In the genomic region with DNA sequence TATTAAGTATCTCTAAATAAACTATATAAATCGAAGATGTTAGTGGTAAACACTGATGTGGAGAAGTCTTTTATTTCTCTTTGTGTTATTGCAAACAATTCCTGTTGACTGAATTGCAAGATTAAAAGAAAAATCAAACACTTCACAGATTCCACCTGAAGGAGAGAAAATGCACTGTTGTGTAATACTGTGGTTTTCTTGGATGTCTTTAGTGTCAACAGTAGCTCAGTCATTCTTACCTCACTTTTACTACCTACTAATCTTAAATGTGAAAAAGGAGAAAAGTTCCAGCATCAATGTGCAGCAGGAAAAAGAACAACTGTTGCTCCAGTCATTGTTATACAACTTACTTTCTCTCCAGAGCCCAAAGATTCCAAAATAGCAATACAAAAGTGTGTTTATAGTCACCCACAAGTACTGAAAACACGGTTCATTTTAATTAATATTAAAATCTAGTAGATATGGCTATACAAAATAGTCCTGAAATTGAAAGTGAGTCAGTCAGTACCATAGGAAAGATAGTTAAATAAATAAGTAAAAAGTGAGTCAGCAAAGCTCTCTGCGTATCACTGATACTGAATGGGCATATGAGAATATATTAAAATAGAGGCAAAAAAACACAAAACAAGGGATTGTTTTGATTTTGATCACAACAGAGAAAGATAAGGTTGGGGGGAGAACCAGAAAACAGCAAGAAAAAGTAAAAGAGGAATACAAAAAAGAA, we compare ENCODE assay signal across 17 cellular contexts.
DNase-seq lines count a peak whose midpoint lies in the region; ATAC-seq and TF ChIP-seq lines count a peak whose summit lies in the region.
"Had no signal": no experiment of that assay in that cellular context is flagged by ENCODE, and none has a peak within 500 bp of the region (broad histone marks: within the 10 kb centered on the region; RNA-seq: fewer than 3 reads in every experiment).

No MANE protein-coding gene starts in this region.

- H3K79me2 ChIP-seq in ACC112 (ENCODE audit: control insufficient read depth, insufficient read depth, low read length, unreplicated experiment) (no peaks in the 10 kb centered on the region), OCI-LY7 (ENCODE audit: insufficient read depth, low read depth, low read length) (no peaks in the 10 kb centered on the region)

- H4K20me1 ChIP-seq in OCI-LY7 (ENCODE audit: insufficient read depth, low read length), result no peaks in the 10 kb centered on the region

- no peaks in the 10 kb centered on the region for H3K9me2 ChIP-seq in OCI-LY7 (ENCODE audit: insufficient read depth, low read length)

- no peak overlapping the region for H3K4me3 Mint-ChIP-seq in activated naive CD8-positive, alpha-beta T cell treated with anti-CD3 and anti-CD28 coated beads, Interleukin-2, amount 50 U/mL, for 24 hours

- peak overlapping the region; percentile 55 for H3K27ac ChIP-seq in ACC112 (ENCODE audit: low read depth, low read length)
- H3K27ac ChIP-seq in OCI-LY7 (ENCODE audit: low read depth, low read length, poor library complexity, severe bottlenecking), result no peak overlapping the region
- H3K27ac ChIP-seq in WERI-Rb-1, result no peak overlapping the region
- H3K27ac ChIP-seq: heart right ventricle, RWPE1 had no signal

- H3K27ac Mint-ChIP-seq in activated naive CD8-positive, alpha-beta T cell treated with anti-CD3 and anti-CD28 coated beads, Interleukin-2, amount 50 U/mL, for 24 hours, result peak overlapping the region; percentile 25

- H3K27me3 ChIP-seq in ACC112 (ENCODE audit: insufficient read depth, low read length) (no peaks in the 10 kb centered on the region), WERI-Rb-1 (ENCODE audit: insufficient read depth, low read depth, severe bottlenecking) (no peaks in the 10 kb centered on the region)
- H3K27me3 ChIP-seq: heart right ventricle had no signal

- H3K36me3 ChIP-seq in ACC112 (ENCODE audit: insufficient read depth, low read length) (peaks cover 9% of the 10 kb centered on the region; the same call in 1 of the 2 replicates), OCI-LY7 (ENCODE audit: insufficient read depth, low read length) (peaks cover 86% of the 10 kb centered on the region), WERI-Rb-1 (peaks cover 66% of the 10 kb centered on the region)

- CTCF ChIA-PET in OCI-LY7 (lab: Charles Lee; ENCODE audit: unreplicated experiment), result no interaction called here

- H3K4me3 ChIP-seq in ACC112 (ENCODE audit: low read depth, low read length) (0 out of 2 replicates have a peak overlapping the region, but pooled peaks have one; percentile 23), fibroblast of the aortic adventitia (ENCODE audit: low read depth, low read length) (no peak overlapping the region), OCI-LY7 (ENCODE audit: low read depth, low read length, poor library complexity, severe bottlenecking) (no peak overlapping the region), WERI-Rb-1 (ENCODE audit: low read depth, low read length) (no peak overlapping the region)
- H3K4me3 ChIP-seq: heart right ventricle had no signal

- H2AFZ ChIP-seq in ACC112 (ENCODE audit: low read length, unreplicated experiment) (no peak overlapping the region), OCI-LY7 (ENCODE audit: low read length) (no peak overlapping the region)

- H3K9me3 Mint-ChIP-seq in activated naive CD8-positive, alpha-beta T cell treated with anti-CD3 and anti-CD28 coated beads, Interleukin-2, amount 50 U/mL, for 24 hours, result no peaks in the 10 kb centered on the region

- H3K4me1 Mint-ChIP-seq in activated naive CD8-positive, alpha-beta T cell treated with anti-CD3 and anti-CD28 coated beads, Interleukin-2, amount 50 U/mL, for 24 hours, result peaks cover 2% of the 10 kb centered on the region

- TF ChIP-seq CTCF in fibroblast of the aortic adventitia (IDR thresholded peaks at IDR 0.05; ENCODE audit: insufficient read depth, low read length) (no peak), OCI-LY7 (conservative IDR thresholded peaks at IDR 0.05; ENCODE audit: low read length) (no peak), WERI-Rb-1 (IDR thresholded peaks at IDR 0.05; ENCODE audit: low read depth, low read length) (no peak)

- peaks cover 35% of the 10 kb centered on the region for H3K36me3 Mint-ChIP-seq in activated naive CD8-positive, alpha-beta T cell treated with anti-CD3 and anti-CD28 coated beads, Interleukin-2, amount 50 U/mL, for 24 hours (ENCODE audit: low read depth)

- no peak for ATAC-seq in activated naive CD8-positive, alpha-beta T cell treated with anti-CD3 and anti-CD28 coated beads, Interleukin-2, amount 50 U/mL, for 24 hours
- ATAC-seq in esophagus mucosa, result no peak
- no peak for ATAC-seq in GM21529 (IDR thresholded peaks at IDR 0.05; ENCODE audit: unreplicated experiment)
- ATAC-seq: heart right ventricle had no signal

- H3K4me2 ChIP-seq in OCI-LY7 (ENCODE audit: low read length), result no peak overlapping the region

- POLR2A ChIA-PET in OCI-LY7 (lab: Charles Lee), result no interaction called here

- H3K9me3 ChIP-seq in OCI-LY7 (ENCODE audit: low read length), result no peaks in the 10 kb centered on the region
- H3K9me3 ChIP-seq in WERI-Rb-1 (ENCODE audit: severe bottlenecking), result no peaks in the 10 kb centered on the region
- H3K9me3 ChIP-seq: heart right ventricle had no signal

- H3K4me1 ChIP-seq in ACC112 (ENCODE audit: control insufficient read depth, insufficient read depth, low read length, unreplicated experiment) (peaks cover 18% of the 10 kb centered on the region), OCI-LY7 (ENCODE audit: insufficient read depth, low read length, poor library complexity, severe bottlenecking) (no peaks in the 10 kb centered on the region)
- H3K4me1 ChIP-seq: heart right ventricle had no signal

- no TSS peak for BruUV-seq in OCI-LY7 (replicated peaks; lab: Mats Ljungman, UMichigan)

- DNase-seq in H4 (ENCODE audit: low spot score), result peak; percentile 5
- DNase-seq in activated naive CD8-positive, alpha-beta T cell treated with anti-CD3 and anti-CD28 coated beads, Interleukin-2, amount 50 U/mL, for 24 hours, result no peak
- peak; percentile 33 for DNase-seq in fibroblast of the aortic adventitia (ENCODE audit: low read depth)
- DNase-seq in OCI-LY7 (ENCODE audit: low spot score), result no peak
- no peak for DNase-seq in WERI-Rb-1
- DNase-seq: activated CD4-positive, alpha-beta T cell treated with anti-CD3 and anti-CD28 coated beads, Interleukin-2, amount 50 U/mL, for 4 hours; activated effector memory CD4-positive, alpha-beta T cell treated with anti-CD3 and anti-CD28 coated beads, Interleukin-2, amount 50 U/mL, for 16 hours; C1 segment of cervical spinal cord; caudate nucleus; DND-41; heart right ventricle; posterior cingulate gyrus; T-helper 9 cell had no signal

- intact Hi-C loops in OCI-LY7 (cut with micrococcal nuclease; ENCODE audit: unreplicated experiment), result no loop called here

- no peaks in the 10 kb centered on the region for H3K27me3 Mint-ChIP-seq in activated naive CD8-positive, alpha-beta T cell treated with anti-CD3 and anti-CD28 coated beads, Interleukin-2, amount 50 U/mL, for 24 hours

Comparison
In these comparisons a context has a peak if more than half of its experiments do, and no peak if none do; other contexts are left out.
1. DNase-seq: peak in H4 (single experiment) and fibroblast of the aortic adventitia (single experiment); none in activated naive CD8-positive, alpha-beta T cell treated with anti-CD3 and anti-CD28 coated beads, Interleukin-2, amount 50 U/mL, for 24 hours (single experiment), OCI-LY7 (single experiment) and WERI-Rb-1 (single experiment).